ENCODE assay signal across 1 cellular context in genomic region chr18:60197233-60197632, GRCh38.
A peak's percentile ranks its signal among the peaks of the same experiment; 100 is the strongest.
TF ChIP-seq lines count a peak whose summit lies in the region.

No MANE protein-coding gene starts in this region.

TF ChIP-seq in SK-N-SH, 30 proteins besides CTCF, POLR2A, EP300 and RAD21 (continued from another document):
- TF ChIP-seq, protein P1, sequence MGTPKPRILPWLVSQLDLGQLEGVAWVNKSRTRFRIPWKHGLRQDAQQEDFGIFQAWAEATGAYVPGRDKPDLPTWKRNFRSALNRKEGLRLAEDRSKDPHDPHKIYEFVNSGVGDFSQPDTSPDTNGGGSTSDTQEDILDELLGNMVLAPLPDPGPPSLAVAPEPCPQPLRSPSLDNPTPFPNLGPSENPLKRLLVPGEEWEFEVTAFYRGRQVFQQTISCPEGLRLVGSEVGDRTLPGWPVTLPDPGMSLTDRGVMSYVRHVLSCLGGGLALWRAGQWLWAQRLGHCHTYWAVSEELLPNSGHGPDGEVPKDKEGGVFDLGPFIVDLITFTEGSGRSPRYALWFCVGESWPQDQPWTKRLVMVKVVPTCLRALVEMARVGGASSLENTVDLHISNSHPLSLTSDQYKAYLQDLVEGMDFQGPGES (IDR thresholded peaks at IDR 0.05; ENCODE audit: low read depth, low read length) = no peak
- 0 out of 2 replicates have a peak, but pooled peaks have one; percentile 1 for TF ChIP-seq JUND (IDR thresholded peaks at IDR 0.05)
- no peak for TF ChIP-seq NFIC (IDR thresholded peaks at IDR 0.05; ENCODE audit: borderline replicate concordance)
- TF ChIP-seq CHD2 (IDR thresholded peaks at IDR 0.05; ENCODE audit: low read length, partially characterized antibody) = no peak
- no peak for TF ChIP-seq YY1 (IDR thresholded peaks at IDR 0.05; ENCODE audit: low read depth)
TF ChIP-seq in SK-N-SH: peak in this region for 2.
